20 cellular contexts compared by ENCODE assay signal in the genomic region with DNA sequence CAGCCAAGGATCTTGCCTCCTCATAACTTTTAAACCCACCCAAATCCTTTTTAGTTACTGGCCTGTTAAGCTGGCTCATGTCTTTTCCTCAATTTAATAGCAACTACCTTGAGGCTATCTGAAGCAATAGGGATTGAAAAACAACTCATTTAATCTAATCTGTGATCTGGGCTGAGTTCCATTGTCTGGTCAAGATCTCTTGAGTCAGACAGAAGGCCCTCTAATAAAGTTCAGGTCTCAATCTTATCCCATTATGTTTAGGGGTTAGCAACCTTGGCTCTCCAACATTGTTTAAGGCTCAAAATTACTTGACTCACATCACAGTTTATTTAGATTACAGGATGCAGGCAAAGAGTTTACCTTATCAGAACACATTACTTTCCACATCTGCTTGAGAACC.
DNase-seq lines count a peak whose midpoint lies in the region; ATAC-seq lines count a peak whose summit lies in the region.
"Had no signal": no experiment of that assay in that cellular context is flagged by ENCODE, and none has a peak within 500 bp of the region (broad histone marks: within the 10 kb centered on the region; RNA-seq: fewer than 3 reads in every experiment).

No MANE protein-coding gene starts in this region.

- no peak for ATAC-seq in HG02840 (IDR thresholded peaks at IDR 0.05; ENCODE audit: low FRiP score, unreplicated experiment)
- ATAC-seq: Panc1 had no signal

- H3K27ac ChIP-seq in mesodermal cell (ENCODE audit: low read depth, low read length, severe bottlenecking) = peak overlapping the region; percentile 33
- H3K27ac ChIP-seq: BLaER1 had no signal

- peak; percentile 12 for DNase-seq in EL
- peak; percentile 16 for DNase-seq in NCI-H82 treated with DMSO at 0.1 percent for 48 hours (lab: John Stamatoyannopoulos, UW; ENCODE audit: unreplicated experiment)
- peak; percentile 27 for DNase-seq in amniotic epithelial cell (ENCODE audit: low read depth)
- DNase-seq in midbrain (lab: John Stamatoyannopoulos, UW) = no peak
- DNase-seq in NCI-H1436 treated with DMSO at 0.1 percent for 48 hours (lab: John Stamatoyannopoulos, UW) = no peak
- DNase-seq: CD4-positive, alpha-beta T cell; COR-L47; DMS79 treated with DMSO at 0.1 percent for 48 hours; Kasumi-1; MM.1S; NCI-H1048; NCI-H1417 treated with DMSO at 0.1 percent for 48 hours; NCI-H187 treated with DMSO at 0.1 percent for 48 hours; NCI-H2107; NCI-H69; NK-92 treated with Interleukin-12 subunit alpha and Interleukin-12 subunit beta, amount 100 ng/mL, for 24 hours had no signal

- no peaks in the 10 kb centered on the region for H3K36me3 ChIP-seq in mesodermal cell (ENCODE audit: control insufficient read depth, insufficient read depth, low read length)
- H3K36me3 ChIP-seq: BLaER1 had no signal

- H3K4me1 ChIP-seq in mesodermal cell (ENCODE audit: control insufficient read depth, insufficient read depth, low read length, poor library complexity, severe bottlenecking) = peaks cover 27% of the 10 kb centered on the region
- H3K4me1 ChIP-seq: BLaER1 had no signal

- no peak overlapping the region for H3K4me3 ChIP-seq in mesodermal cell (ENCODE audit: extremely low read depth, insufficient read depth, low read length, poor library complexity, severe bottlenecking)
- H3K4me3 ChIP-seq: BLaER1 had no signal

- no peaks in the 10 kb centered on the region for H3K9me3 ChIP-seq in mesodermal cell (ENCODE audit: control insufficient read depth, low read length)
- H3K9me3 ChIP-seq: BLaER1 had no signal

Comparison
In these comparisons a context has a peak if more than half of its experiments do, and no peak if none do; other contexts are left out.
1. DNase-seq: peak in EL (single experiment), NCI-H82 treated with DMSO at 0.1 percent for 48 hours (single experiment) and amniotic epithelial cell (single experiment); none in midbrain (single experiment) and NCI-H1436 treated with DMSO at 0.1 percent for 48 hours (single experiment).